Comparison of ENCODE assay signal across 8 cellular contexts in the genomic region with DNA sequence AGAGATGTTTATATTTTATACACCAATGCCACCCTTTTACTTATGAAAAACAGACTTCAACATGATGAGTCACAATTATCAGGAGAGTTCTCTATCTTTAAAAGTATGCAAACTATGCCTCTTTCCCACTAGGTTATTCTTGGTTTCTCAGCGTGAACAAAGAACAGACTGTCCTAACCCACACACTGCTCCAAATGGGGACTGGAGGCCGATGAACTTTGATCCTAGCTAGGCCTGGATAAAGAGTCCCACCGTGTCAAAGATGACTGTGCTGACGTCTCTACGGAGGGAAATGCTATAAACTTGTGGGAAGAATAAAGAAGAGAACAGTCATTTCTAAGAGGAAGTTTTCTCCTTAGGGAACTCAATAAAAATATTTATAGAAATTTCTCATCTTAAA.
DNase-seq lines count a peak whose midpoint lies in the region; ATAC-seq and TF ChIP-seq lines count a peak whose summit lies in the region.

No MANE protein-coding gene starts in this region.

- no peak overlapping the region for H3K9ac ChIP-seq in endodermal cell (ENCODE audit: extremely low read depth, low read length, poor library complexity, severe bottlenecking)

- WGBS in endodermal cell (ENCODE audit: insufficient coverage in 1 of 2, insufficient read length in 1 of 2), 2 experiments, result 27 to 52% methylated on average over 2 to 5 of the region's 5 CpGs

- no peaks in the 10 kb centered on the region for H3K27me3 Mint-ChIP-seq in endodermal cell (ENCODE audit: insufficient read depth)

- peak overlapping the region; percentile 59 for H3K27ac Mint-ChIP-seq in endodermal cell

- H3K4me1 Mint-ChIP-seq in endodermal cell, result peaks cover 26% of the 10 kb centered on the region

- ATAC-seq in GM18499 (IDR thresholded peaks at IDR 0.05; ENCODE audit: insufficient read depth, unreplicated experiment), result peak; percentile 56
- no peak for ATAC-seq in HG03565 (IDR thresholded peaks at IDR 0.05; ENCODE audit: unreplicated experiment)

- no peak overlapping the region for H3K4me3 Mint-ChIP-seq in endodermal cell

- no peaks in the 10 kb centered on the region for H3K36me3 Mint-ChIP-seq in endodermal cell (ENCODE audit: low read depth)

- H3K4me1 ChIP-seq in endodermal cell (ENCODE audit: control insufficient read depth, insufficient read depth, low read length), result peaks cover 4% of the 10 kb centered on the region

- H3K36me3 ChIP-seq in endodermal cell (ENCODE audit: control insufficient read depth, insufficient read depth, low read length), result no peaks in the 10 kb centered on the region

- peak overlapping the region; percentile 93 for H3K27ac ChIP-seq in endodermal cell (ENCODE audit: low read depth, low read length)

- H3K4me3 ChIP-seq in endodermal cell (ENCODE audit: low read length), result no peak overlapping the region

- H3K27me3 ChIP-seq in endodermal cell (ENCODE audit: control insufficient read depth, insufficient read depth, low read length, poor library complexity, severe bottlenecking), result no peaks in the 10 kb centered on the region

- H3K9me3 ChIP-seq in endodermal cell (ENCODE audit: control insufficient read depth, low read length), result no peaks in the 10 kb centered on the region

- no peaks in the 10 kb centered on the region for H3K9me3 Mint-ChIP-seq in endodermal cell

- DNase-seq in HuH-7 (ENCODE audit: low spot score), result peak; percentile 55
- peak; percentile 57 for DNase-seq in endodermal cell
- DNase-seq in myocyte (ENCODE audit: low read depth), result peak; percentile 94
- no peak for DNase-seq in NCI-H82 treated with DMSO at 0.1 percent for 48 hours (lab: John Stamatoyannopoulos, UW; ENCODE audit: unreplicated experiment)
- no peak for DNase-seq in cortex of kidney (lab: John Stamatoyannopoulos, UW)
- no peak for DNase-seq in NCI-H2107 treated with DMSO at 0.1 percent for 48 hours (lab: John Stamatoyannopoulos, UW; ENCODE audit: unreplicated experiment)

- TF ChIP-seq CTCF in endodermal cell (conservative IDR thresholded peaks at IDR 0.05), result no peak

Comparison
In these comparisons a context has a peak if more than half of its experiments do, and no peak if none do; other contexts are left out.
1. DNase-seq: peak in HuH-7 (single experiment), endodermal cell (single experiment) and myocyte (single experiment); none in NCI-H82 treated with DMSO at 0.1 percent for 48 hours (single experiment), cortex of kidney (single experiment) and NCI-H2107 treated with DMSO at 0.1 percent for 48 hours (single experiment).